Comparison of ENCODE assay signal across 8 cellular contexts in the genomic region with DNA sequence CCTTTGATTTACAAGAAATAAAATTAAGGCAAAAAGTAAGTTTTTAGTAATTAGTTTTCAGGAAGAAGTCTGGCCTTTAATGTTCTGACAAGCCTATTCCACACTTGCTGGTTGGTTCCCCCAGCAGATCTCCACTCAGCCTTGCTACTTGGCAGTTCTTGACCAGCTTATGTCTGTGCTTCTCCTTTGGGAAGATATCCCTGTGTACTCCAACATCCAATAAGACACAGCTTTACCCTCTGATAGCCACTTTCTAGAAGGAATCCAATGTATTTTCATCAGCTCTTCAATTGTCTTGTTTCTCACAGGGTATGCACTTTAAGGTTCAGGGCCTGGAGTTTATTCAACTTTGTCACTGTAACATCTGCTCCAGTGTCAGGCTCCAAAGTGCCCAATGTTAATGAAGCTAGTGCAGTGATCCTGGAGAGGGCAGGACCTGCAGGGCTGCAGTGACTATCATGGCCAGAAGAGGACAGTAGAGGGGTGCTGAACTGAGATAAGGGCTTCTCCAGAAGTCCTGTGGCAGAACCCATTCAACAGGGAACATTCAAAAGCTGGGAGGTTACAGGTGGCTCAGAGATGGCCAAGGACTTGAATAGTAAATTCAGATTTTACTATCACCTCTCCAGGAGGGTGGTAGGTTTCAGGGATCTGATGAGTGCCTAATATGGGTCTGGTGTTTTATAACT. TPM values are rescaled to one million over a fixed set of nuclear protein-coding genes. Genes with fewer than 3 reads are reported as not detected.
DNase-seq lines count a peak whose midpoint lies in the region; ATAC-seq, FAIRE-seq and TF ChIP-seq lines count a peak whose summit lies in the region.

No MANE protein-coding gene starts in this region.

- DNase-seq in D721Med (ENCODE audit: insufficient read length, low spot score) (peak; percentile 21), NCI-H69 (lab: John Stamatoyannopoulos, UW) (peak; percentile 85), fibroblast of villous mesenchyme (ENCODE audit: low read depth) (peak; percentile 61), pancreas (peak in 5 of 6 donors; percentile 16 to 62 (median 28))
- DNase-seq in activated CD8-positive, alpha-beta memory T cell treated with anti-CD3 and anti-CD28 coated beads, Interleukin-2, amount 50 U/mL, for 24 hours (ENCODE audit: extremely low read depth): peak; percentile 6

- intact Hi-C loops in pancreas (cut with DNase I): no loop called here

- no peak overlapping the region for H3K27ac ChIP-seq in pancreas

- H3K4me1 ChIP-seq in pancreas: no peaks in the 10 kb centered on the region

- H3K4me3 ChIP-seq in fibroblast of villous mesenchyme (ENCODE audit: low read depth, low read length) (no peak overlapping the region), pancreas (no peak overlapping the region)

- FAIRE-seq in D721Med (lab: Jason Lieb, UNC) (peak; percentile 16), pancreas (lab: Jason Lieb, UNC) (no peak)

- H3K9me3 ChIP-seq in pancreas: no peaks in the 10 kb centered on the region

- no peaks in the 10 kb centered on the region for H3K27me3 ChIP-seq in pancreas

- H3K36me3 ChIP-seq in pancreas: no peaks in the 10 kb centered on the region

- TF ChIP-seq CTCF in D721Med (IDR thresholded peaks at IDR 0.05; ENCODE audit: insufficient read depth, missing control alignments) (peak; percentile 91), fibroblast of villous mesenchyme (IDR thresholded peaks at IDR 0.05; ENCODE audit: insufficient read depth, low read depth, low read length) (peak; percentile 100), pancreas (IDR thresholded peaks at IDR 0.05) (peak; percentile 33 to 62 (median 58))

- peak; percentile 75 for ATAC-seq in GM19452 (IDR thresholded peaks at IDR 0.05; ENCODE audit: unreplicated experiment)
- ATAC-seq in HG03565 (IDR thresholded peaks at IDR 0.05; ENCODE audit: unreplicated experiment): peak; percentile 86
- peak; percentile 76 to 94 (median 90) for ATAC-seq in pancreas
- no peak for ATAC-seq in GM18517 (IDR thresholded peaks at IDR 0.05; ENCODE audit: unreplicated experiment)

RNA-seq across cellular contexts. Expression of gene JKAMP, which starts 22.9 kb away (rescaled TPM):
- 76.0 and 104 TPM in 2 replicates for total RNA-seq in fibroblast of villous mesenchyme
- total RNA-seq in pancreas: 10 to 100 TPM in 5 of 6 donors, 1 to 10 TPM in 1; 7.7 to 20.5 (median 13.9) TPM
- polyA plus RNA-seq in pancreas: 10 to 100 TPM; 10.3 to 32.1 TPM

RNA-seq across cellular contexts. Expression of gene L3HYPDH, which starts 23.0 kb away (rescaled TPM):
- 49.9 and 80.3 TPM in 2 replicates for total RNA-seq in fibroblast of villous mesenchyme
- 10 to 100 TPM in 3 of 6 donors, 1 to 10 TPM in 3; 6.7 to 11.0 (median 8.8) TPM for total RNA-seq in pancreas
- polyA plus RNA-seq in pancreas: 10 to 100 TPM; 17.4 to 20.9 TPM

RNA-seq across cellular contexts. Expression of gene GPR135, which starts 42.0 kb away (rescaled TPM):
- 3.9 and 6.5 TPM in 2 replicates for total RNA-seq in fibroblast of villous mesenchyme
- 1 to 10 TPM in 5 of 6 donors, under 1 TPM in 1; 0.93 to 2.0 (median 1.3) TPM for total RNA-seq in pancreas
- polyA plus RNA-seq in pancreas: 1 to 10 TPM; 1.0 to 1.3 TPM

Comparison
In these comparisons a context has a peak if more than half of its experiments do, and no peak if none do; other contexts are left out.
1. DNase-seq: peak in every context shown above with its lines; median percentile 85 in NCI-H69; 61 in fibroblast of villous mesenchyme; 28 in pancreas; 21 in D721Med; 6 in activated CD8-positive, alpha-beta memory T cell treated with anti-CD3 and anti-CD28 coated beads, Interleukin-2, amount 50 U/mL, for 24 hours.